Comparison of ENCODE assay signal across 40 cellular contexts in genomic region chr6:169199625-169200335, GRCh38. TPM values are rescaled to one million over a fixed set of nuclear protein-coding genes. Genes with fewer than 3 reads are reported as not detected.
"Had no signal": no experiment of that assay in that cellular context is flagged by ENCODE, and none has a peak within 500 bp of the region (broad histone marks: within the 10 kb centered on the region; RNA-seq: fewer than 3 reads in every experiment).

No MANE protein-coding gene starts in this region.

- H3K4me1 ChIP-seq: adrenal gland, breast epithelium, colonic mucosa, gastrocnemius medialis had no signal

- H3K9me3 Mint-ChIP-seq: activated B cell treated with CpG ODN at 0.5 μM for 24 hours; activated CD4-positive, alpha-beta memory T cell treated with anti-CD3 and anti-CD28 coated beads for 36 hours; activated naive CD4-positive, alpha-beta T cell treated with anti-CD3 and anti-CD28 coated beads for 36 hours; activated naive CD4-positive, alpha-beta T cell treated with anti-CD3 and anti-CD28 coated beads, Interleukin-2, amount 50 U/mL, for 24 hours; activated naive CD8-positive, alpha-beta T cell treated with anti-CD3 and anti-CD28 coated beads for 36 hours; activated naive CD8-positive, alpha-beta T cell treated with anti-CD3 and anti-CD28 coated beads, Interleukin-2, amount 50 U/mL, for 24 hours; activated T-helper 1 cell treated with anti-CD3 and anti-CD28 coated beads, Interleukin-12 subunit alpha, Interleukin-12 subunit beta, Interleukin-2, Interleukin-4 antibody, amounts not matched to agents 30 ng/mL and 10 ng/mL and 1 ng/mL, durations not matched to agents 14 hours and 24 hours and 36 hours; activated T-helper 2 cell treated with anti-CD3 and anti-CD28 coated beads, Interferon-gamma antibody, Interleukin-2, Interleukin-4, amounts not matched to agents 10 μg/mL and 5 μg/mL and 100 μg/mL, durations not matched to agents 14 hours and 24 hours and 36 hours; T-helper 1 cell treated with Interleukin-12 subunit alpha and Interleukin-12 subunit beta and Interleukin-4 antibody, amounts not matched to agents 30 μg/mL and 1 μg/mL, for 36 hours; T-helper 2 cell treated with Interferon-gamma antibody and Interleukin-4, amounts not matched to agents 5 μg/mL and 100 μg/mL, for 36 hours had no signal

- H3K27me3 ChIP-seq: adrenal gland, ascending aorta, breast epithelium, cardiac muscle cell, colonic mucosa, gastrocnemius medialis had no signal

- H3K9me3 ChIP-seq: adrenal gland, ascending aorta, breast epithelium, colonic mucosa, gastrocnemius medialis had no signal

- H3K4me3 Mint-ChIP-seq: activated B cell treated with CpG ODN at 0.5 μM for 24 hours; activated CD4-positive, alpha-beta memory T cell treated with anti-CD3 and anti-CD28 coated beads for 36 hours; activated CD8-positive, alpha-beta memory T cell treated with anti-CD3 and anti-CD28 coated beads, Interleukin-2, amount 10 ng/mL, durations not matched to agents 7 days and 5 days; activated CD8-positive, alpha-beta T cell treated with anti-CD3 and anti-CD28 coated beads, Interleukin-2, amount 10 ng/mL, durations not matched to agents 7 days and 5 days; activated naive CD4-positive, alpha-beta T cell treated with anti-CD3 and anti-CD28 coated beads for 36 hours; activated naive CD4-positive, alpha-beta T cell treated with anti-CD3 and anti-CD28 coated beads, Interleukin-2, amount 50 U/mL, for 24 hours; activated naive CD8-positive, alpha-beta T cell treated with anti-CD3 and anti-CD28 coated beads for 36 hours; activated naive CD8-positive, alpha-beta T cell treated with anti-CD3 and anti-CD28 coated beads, Interleukin-2, amount 50 U/mL, for 24 hours; activated T-helper 1 cell treated with anti-CD3 and anti-CD28 coated beads, Interleukin-12 subunit alpha, Interleukin-12 subunit beta, Interleukin-2, Interleukin-4 antibody, amounts not matched to agents 30 ng/mL and 10 ng/mL and 1 ng/mL, durations not matched to agents 14 hours and 24 hours and 36 hours; brain; T-cell; T-helper 1 cell treated with Interleukin-12 subunit alpha and Interleukin-12 subunit beta and Interleukin-4 antibody, amounts not matched to agents 30 μg/mL and 1 μg/mL, for 36 hours; T-helper 2 cell treated with Interferon-gamma antibody and Interleukin-4, amounts not matched to agents 5 μg/mL and 100 μg/mL, for 36 hours had no signal

- H3K27ac ChIP-seq: adrenal gland, ascending aorta, breast epithelium, cardiac muscle cell, colonic mucosa, epithelial cell of prostate, gastrocnemius medialis, WERI-Rb-1 had no signal

- ATAC-seq: activated CD4-positive, CD25-positive, alpha-beta regulatory T cell treated with anti-CD3 and anti-CD28 coated beads, Interleukin-2, amount 50 U/mL, for 24 hours; activated CD8-positive, alpha-beta memory T cell treated with anti-CD3 and anti-CD28 coated beads, Interleukin-2, amount 10 ng/mL, durations not matched to agents 7 days and 5 days; activated CD8-positive, alpha-beta T cell treated with anti-CD3 and anti-CD28 coated beads, Interleukin-2, amount 10 ng/mL, durations not matched to agents 7 days and 5 days; activated naive CD8-positive, alpha-beta T cell treated with anti-CD3 and anti-CD28 coated beads, Interleukin-2, amount 50 U/mL, for 24 hours; gastrocnemius medialis; T-cell had no signal

- H3K4me1 Mint-ChIP-seq: activated B cell treated with CpG ODN at 0.5 μM for 24 hours; activated CD8-positive, alpha-beta memory T cell treated with anti-CD3 and anti-CD28 coated beads, Interleukin-2, amount 10 ng/mL, durations not matched to agents 7 days and 5 days; activated naive CD4-positive, alpha-beta T cell treated with anti-CD3 and anti-CD28 coated beads, Interleukin-2, amount 50 U/mL, for 24 hours; activated naive CD8-positive, alpha-beta T cell treated with anti-CD3 and anti-CD28 coated beads for 36 hours; activated naive CD8-positive, alpha-beta T cell treated with anti-CD3 and anti-CD28 coated beads, Interleukin-2, amount 50 U/mL, for 24 hours; brain; T-cell had no signal

- DNase-seq: activated B cell treated with CpG ODN at 0.5 μM for 24 hours; activated CD4-positive, alpha-beta memory T cell treated with anti-CD3 and anti-CD28 coated beads for 36 hours; activated CD4-positive, alpha-beta T cell treated with anti-CD3 and anti-CD28 coated beads for 48 hours; activated CD4-positive, alpha-beta T cell treated with anti-CD3 and anti-CD28 coated beads, Interleukin-2, amount 50 U/mL, for 1 hour; activated CD8-positive, alpha-beta memory T cell treated with anti-CD3 and anti-CD28 coated beads, Interleukin-2, amount 10 ng/mL, durations not matched to agents 7 days and 5 days; activated CD8-positive, alpha-beta memory T cell treated with anti-CD3 and anti-CD28 coated beads, Interleukin-2, amount 50 U/mL, for 4 hours; activated CD8-positive, alpha-beta T cell treated with anti-CD3 and anti-CD28 coated beads, Interleukin-2, amount 10 ng/mL, durations not matched to agents 7 days and 5 days; activated effector memory CD4-positive, alpha-beta T cell treated with anti-CD3 and anti-CD28 coated beads, Interleukin-2, amount 50 U/mL, for 16 hours; activated naive CD4-positive, alpha-beta T cell treated with anti-CD3 and anti-CD28 coated beads for 36 hours; activated naive CD8-positive, alpha-beta T cell treated with anti-CD3 and anti-CD28 coated beads for 36 hours; activated naive CD8-positive, alpha-beta T cell treated with anti-CD3 and anti-CD28 coated beads, Interleukin-2, amount 50 U/mL, for 24 hours; activated T-cell treated with anti-CD3 and anti-CD28 coated beads, Interleukin-2, amount 50 U/mL, for 1 hour; activated T-cell treated with anti-CD3 and anti-CD28 coated beads, Interleukin-2, amount 50 U/mL, for 48 hours; adrenal gland; amygdala; central memory CD4-positive, alpha-beta T cell; cerebellar nuclear complex; colonic mucosa; effector CD8-positive, alpha-beta T cell; foreskin fibroblast; gastrocnemius medialis; glutamatergic neuron; SW 1271; T-cell; T1000; WERI-Rb-1 had no signal

- H3K36me3 ChIP-seq: adrenal gland, ascending aorta, breast epithelium, cardiac muscle cell, colonic mucosa, gastrocnemius medialis, WERI-Rb-1 had no signal

- H3K4me3 ChIP-seq: adrenal gland, ascending aorta, breast epithelium, cardiac muscle cell, colonic mucosa, gastrocnemius medialis had no signal

- H3K27ac Mint-ChIP-seq: activated B cell treated with CpG ODN at 0.5 μM for 24 hours; activated CD4-positive, alpha-beta memory T cell treated with anti-CD3 and anti-CD28 coated beads for 36 hours; activated CD8-positive, alpha-beta memory T cell treated with anti-CD3 and anti-CD28 coated beads, Interleukin-2, amount 10 ng/mL, durations not matched to agents 7 days and 5 days; activated CD8-positive, alpha-beta T cell treated with anti-CD3 and anti-CD28 coated beads, Interleukin-2, amount 10 ng/mL, durations not matched to agents 7 days and 5 days; activated naive CD4-positive, alpha-beta T cell treated with anti-CD3 and anti-CD28 coated beads for 36 hours; activated naive CD4-positive, alpha-beta T cell treated with anti-CD3 and anti-CD28 coated beads, Interleukin-2, amount 50 U/mL, for 24 hours; activated naive CD8-positive, alpha-beta T cell treated with anti-CD3 and anti-CD28 coated beads for 36 hours; activated naive CD8-positive, alpha-beta T cell treated with anti-CD3 and anti-CD28 coated beads, Interleukin-2, amount 50 U/mL, for 24 hours; activated T-helper 1 cell treated with anti-CD3 and anti-CD28 coated beads, Interleukin-12 subunit alpha, Interleukin-12 subunit beta, Interleukin-2, Interleukin-4 antibody, amounts not matched to agents 30 ng/mL and 10 ng/mL and 1 ng/mL, durations not matched to agents 14 hours and 24 hours and 36 hours; activated T-helper 2 cell treated with anti-CD3 and anti-CD28 coated beads, Interferon-gamma antibody, Interleukin-2, Interleukin-4, amounts not matched to agents 10 μg/mL and 5 μg/mL and 100 μg/mL, durations not matched to agents 14 hours and 24 hours and 36 hours; brain; T-cell; T-helper 1 cell treated with Interleukin-12 subunit alpha and Interleukin-12 subunit beta and Interleukin-4 antibody, amounts not matched to agents 30 μg/mL and 1 μg/mL, for 36 hours; T-helper 2 cell treated with Interferon-gamma antibody and Interleukin-4, amounts not matched to agents 5 μg/mL and 100 μg/mL, for 36 hours had no signal

- H3K36me3 Mint-ChIP-seq: activated CD4-positive, alpha-beta memory T cell treated with anti-CD3 and anti-CD28 coated beads for 36 hours; activated CD8-positive, alpha-beta memory T cell treated with anti-CD3 and anti-CD28 coated beads, Interleukin-2, amount 10 ng/mL, durations not matched to agents 7 days and 5 days; activated naive CD4-positive, alpha-beta T cell treated with anti-CD3 and anti-CD28 coated beads, Interleukin-2, amount 50 U/mL, for 24 hours; activated naive CD8-positive, alpha-beta T cell treated with anti-CD3 and anti-CD28 coated beads for 36 hours; brain; T-cell had no signal

- H3K27me3 Mint-ChIP-seq: activated B cell treated with CpG ODN at 0.5 μM for 24 hours; activated CD4-positive, alpha-beta memory T cell treated with anti-CD3 and anti-CD28 coated beads for 36 hours; activated CD8-positive, alpha-beta memory T cell treated with anti-CD3 and anti-CD28 coated beads, Interleukin-2, amount 10 ng/mL, durations not matched to agents 7 days and 5 days; activated naive CD4-positive, alpha-beta T cell treated with anti-CD3 and anti-CD28 coated beads, Interleukin-2, amount 50 U/mL, for 24 hours; activated naive CD8-positive, alpha-beta T cell treated with anti-CD3 and anti-CD28 coated beads for 36 hours; activated naive CD8-positive, alpha-beta T cell treated with anti-CD3 and anti-CD28 coated beads, Interleukin-2, amount 50 U/mL, for 24 hours; brain had no signal

RNA-seq across cellular contexts. Expression of gene THBS2, which starts 53.9 kb away (rescaled TPM):
- total RNA-seq: activated B cell treated with CpG ODN at 0.5 μM for 24 hours; activated CD4-positive, alpha-beta memory T cell treated with anti-CD3 and anti-CD28 coated beads for 36 hours; activated CD8-positive, alpha-beta memory T cell treated with anti-CD3 and anti-CD28 coated beads for 36 hours; activated CD8-positive, alpha-beta memory T cell treated with anti-CD3 and anti-CD28 coated beads, Interleukin-2, amount 10 ng/mL, durations not matched to agents 7 days and 5 days; activated CD8-positive, alpha-beta T cell treated with anti-CD3 and anti-CD28 coated beads, Interleukin-2, amount 10 ng/mL, durations not matched to agents 7 days and 5 days; activated naive CD4-positive, alpha-beta T cell treated with anti-CD3 and anti-CD28 coated beads for 36 hours; activated naive CD8-positive, alpha-beta T cell treated with anti-CD3 and anti-CD28 coated beads for 36 hours; activated T-helper 1 cell treated with anti-CD3 and anti-CD28 coated beads, Interleukin-12 subunit alpha, Interleukin-12 subunit beta, Interleukin-2, Interleukin-4 antibody, amounts not matched to agents 30 ng/mL and 10 ng/mL and 1 ng/mL, durations not matched to agents 14 hours and 24 hours and 36 hours; activated T-helper 2 cell treated with anti-CD3 and anti-CD28 coated beads, Interferon-gamma antibody, Interleukin-2, Interleukin-4, amounts not matched to agents 10 μg/mL and 5 μg/mL and 100 μg/mL, durations not matched to agents 14 hours and 24 hours and 36 hours; dermis microvascular lymphatic vessel endothelial cell; endothelial cell of umbilical vein had no signal
